Comparison of ENCODE assay signal across 8 cellular contexts in genomic region chr13:114314074-114314912, GRCh38. TPM values are rescaled to one million over a fixed set of nuclear protein-coding genes. Genes with fewer than 3 reads are reported as not detected.
A peak's percentile ranks its signal among the peaks of the same experiment; 100 is the strongest.
DNase-seq lines count a peak whose midpoint lies in the region; ATAC-seq and TF ChIP-seq lines count a peak whose summit lies in the region.

CHAMP1 (plus strand) TSS chr13:114314503; CDS start chr13:114323843, 9,340 bp downstream.

- H3K27ac ChIP-seq in Peyer's patch: peak within 1 kb of the TSS; percentile 88 to 99 (median 97)
- peak within 1 kb of the TSS; percentile 94 for H3K27ac ChIP-seq in muscle layer of colon (ENCODE audit: low read depth, low read length)

- peak; percentile 65 to 86 for TF ChIP-seq POLR2A in Peyer's patch (IDR thresholded peaks at IDR 0.05)

- H3K36me3 ChIP-seq in Peyer's patch: no peaks in the 10 kb centered on the region
- no peaks in the 10 kb centered on the region for H3K36me3 ChIP-seq in muscle layer of colon (ENCODE audit: insufficient read depth, low read length)

- H3K9ac ChIP-seq in muscle layer of colon (ENCODE audit: low read length): peak within 1 kb of the TSS; percentile 87

- peak; percentile 95 for DNase-seq in DMS79 (lab: John Stamatoyannopoulos, UW)
- peak; percentile 83 for DNase-seq in KG1 (lab: John Stamatoyannopoulos, UW)
- peak; percentile 90 to 98 (median 98) for DNase-seq in Peyer's patch
- peak; percentile 96 to 98 for DNase-seq in activated T-cell treated with anti-CD3 and anti-CD28 coated beads, Interleukin-2, amount 50 U/mL, for 48 hours
- DNase-seq in stimulated activated CD8-positive, alpha-beta memory T cell treated with anti-CD3 and anti-CD28 coated beads, Interleukin-7, amount 100 ng/mL, for 1 hour (ENCODE audit: low read depth in 2 of 2): peak; percentile 74 to 77

- H3K4me3 ChIP-seq in Peyer's patch (peak within 1 kb of the TSS; percentile 86 to 99 (median 90)), muscle layer of colon (ENCODE audit: low read depth in 1 of 2, low read length in 2 of 2) (peak within 1 kb of the TSS; percentile 84)

- H3K4me1 ChIP-seq in Peyer's patch: peaks cover 0 to 38% (median 6%) of the 10 kb centered on the region in 4 donors
- H3K4me1 ChIP-seq in muscle layer of colon (ENCODE audit: insufficient read depth, low read length): peaks cover 40% of the 10 kb centered on the region

- H3K27me3 ChIP-seq in Peyer's patch (no peaks in the 10 kb centered on the region), muscle layer of colon (ENCODE audit: control insufficient read depth in 1 of 2, insufficient read depth in 2 of 2, low read length in 2 of 2) (no peaks in the 10 kb centered on the region)

- ATAC-seq in GM21737 (IDR thresholded peaks at IDR 0.05; ENCODE audit: unreplicated experiment) (peak; percentile 79), esophagus mucosa (peak; percentile 97)

- TF ChIP-seq CTCF in Peyer's patch (IDR thresholded peaks at IDR 0.05): peak in 2 of 6 experiments; percentile 9 to 12

- H3K9me3 ChIP-seq in Peyer's patch (no peaks in the 10 kb centered on the region), muscle layer of colon (ENCODE audit: low read length) (no peaks in the 10 kb centered on the region)

RNA-seq across cellular contexts. Expression of gene CHAMP1, which starts in this region (rescaled TPM):
- total RNA-seq in Peyer's patch (10 to 100 TPM in 3 of 4 donors, 1 to 10 TPM in 1; 8.5 to 19.6 (median 15.5) TPM), esophagus mucosa (8.9 TPM)

Comparison
In these comparisons a context has a peak if more than half of its experiments do, and no peak if none do; other contexts are left out.
1. Peak in every context shown above with its lines: DNase-seq, ATAC-seq, H3K4me3 ChIP-seq and H3K27ac ChIP-seq.